In the genomic region with DNA sequence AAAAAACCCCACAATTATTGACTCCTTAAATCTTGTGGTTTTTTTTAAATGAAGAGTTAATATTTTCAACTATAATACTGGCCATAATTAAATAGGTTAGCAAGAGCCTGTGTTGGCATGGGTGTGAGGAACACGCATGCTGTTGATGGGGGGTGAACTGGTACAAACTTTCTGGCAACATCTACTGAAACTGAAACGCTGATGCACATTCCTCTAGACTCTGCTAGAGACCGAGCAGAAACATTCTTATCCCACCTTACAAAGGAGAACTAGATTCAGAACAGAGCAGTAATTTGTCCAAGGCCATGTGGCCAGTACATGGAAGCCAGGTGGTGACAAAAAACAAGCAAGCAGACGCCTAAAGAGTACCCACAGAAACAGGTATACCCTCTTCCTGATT, we compare ENCODE assay signal across 1 cellular context.
TF ChIP-seq lines count a peak whose summit lies in the region.

No MANE protein-coding gene starts in this region.

TF ChIP-seq in IMR-90, 13 proteins besides CTCF, POLR2A, EP300 and RAD21:
- TF ChIP-seq, protein P1, sequence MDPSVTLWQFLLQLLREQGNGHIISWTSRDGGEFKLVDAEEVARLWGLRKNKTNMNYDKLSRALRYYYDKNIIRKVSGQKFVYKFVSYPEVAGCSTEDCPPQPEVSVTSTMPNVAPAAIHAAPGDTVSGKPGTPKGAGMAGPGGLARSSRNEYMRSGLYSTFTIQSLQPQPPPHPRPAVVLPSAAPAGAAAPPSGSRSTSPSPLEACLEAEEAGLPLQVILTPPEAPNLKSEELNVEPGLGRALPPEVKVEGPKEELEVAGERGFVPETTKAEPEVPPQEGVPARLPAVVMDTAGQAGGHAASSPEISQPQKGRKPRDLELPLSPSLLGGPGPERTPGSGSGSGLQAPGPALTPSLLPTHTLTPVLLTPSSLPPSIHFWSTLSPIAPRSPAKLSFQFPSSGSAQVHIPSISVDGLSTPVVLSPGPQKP (IDR thresholded peaks at IDR 0.05; ENCODE audit: borderline replicate concordance, low read depth, low read length): no peak
- TF ChIP-seq MAFK (IDR thresholded peaks at IDR 0.05; ENCODE audit: low read depth, low read length): no peak
- TF ChIP-seq BHLHE40 (IDR thresholded peaks at IDR 0.05; ENCODE audit: low read depth, low read length): no peak
- no peak for TF ChIP-seq NFE2L2 (IDR thresholded peaks at IDR 0.05; ENCODE audit: low read depth, low read length)
